In the genomic region with DNA sequence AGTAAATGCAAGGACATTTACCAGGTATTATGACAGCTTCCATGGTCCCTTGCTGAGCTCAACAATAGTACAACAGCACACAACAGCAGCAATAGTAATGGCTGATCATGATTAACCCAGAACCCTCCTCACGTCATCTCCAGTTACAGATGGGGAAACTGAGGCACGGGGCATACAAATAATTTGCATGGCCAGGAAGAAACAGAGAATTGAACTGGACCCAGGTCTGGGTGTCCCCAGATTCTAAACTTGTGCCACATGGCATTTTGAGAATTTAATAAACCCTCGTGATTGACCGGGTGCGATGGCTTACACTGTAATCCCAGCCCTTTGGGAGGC, we compare ENCODE assay signal across 8 cellular contexts. TPM values are rescaled to one million over a fixed set of nuclear protein-coding genes. Genes with fewer than 3 reads are reported as not detected.
DNase-seq lines count a peak whose midpoint lies in the region; ATAC-seq and TF ChIP-seq lines count a peak whose summit lies in the region.

No MANE protein-coding gene starts in this region.

- H3K4me3 ChIP-seq in GM12875 (ENCODE audit: low read depth, low read length) (peak overlapping the region; percentile 48), SJSA1 (peak overlapping the region; percentile 25), esophagus muscularis mucosa (peak overlapping the region; percentile 49 to 63 (median 52)), psoas muscle (peak overlapping the region; percentile 52)

- TF ChIP-seq POLR2A in esophagus muscularis mucosa (IDR thresholded peaks at IDR 0.05; ENCODE audit: low read depth): no peak

- ATAC-seq in psoas muscle (no peak), foreskin keratinocyte (no peak), left colon (no peak)

- peaks cover 21% of the 10 kb centered on the region for H3K4me1 ChIP-seq in SJSA1 (replicated peaks)
- H3K4me1 ChIP-seq in esophagus muscularis mucosa: peaks cover 13 to 28% (median 21%) of the 10 kb centered on the region in 4 donors
- H3K4me1 ChIP-seq in psoas muscle: no peaks in the 10 kb centered on the region
- no peaks in the 10 kb centered on the region for H3K4me1 ChIP-seq in foreskin keratinocyte

- TF ChIP-seq CTCF in GM12875 (IDR thresholded peaks at IDR 0.05; ENCODE audit: borderline replicate concordance, insufficient read depth, low read depth, low read length): no peak
- no peak for TF ChIP-seq CTCF in esophagus muscularis mucosa (IDR thresholded peaks at IDR 0.05)
- TF ChIP-seq CTCF in psoas muscle (IDR thresholded peaks at IDR 0.05): no peak
- no peak for TF ChIP-seq CTCF in foreskin keratinocyte (conservative IDR thresholded peaks at IDR 0.05)

- H3K36me3 ChIP-seq in SJSA1: no peaks in the 10 kb centered on the region
- H3K36me3 ChIP-seq in esophagus muscularis mucosa: no peaks in the 10 kb centered on the region
- H3K36me3 ChIP-seq in psoas muscle (ENCODE audit: insufficient read depth in 1 of 2, low read depth in 1 of 2): no peaks in the 10 kb centered on the region

- H3K27ac ChIP-seq in SJSA1 (no peak overlapping the region), esophagus muscularis mucosa (replicated peaks in 1 of 4) (peak overlapping the region in 3 of 4 donors; percentile 26 to 57 (median 34)), psoas muscle (no peak overlapping the region), foreskin keratinocyte (no peak overlapping the region)

- intact Hi-C loops in esophagus muscularis mucosa (cut with DNase I): no loop called here
- intact Hi-C loops in psoas muscle (cut with DNase I): no loop called here
- intact Hi-C loops in head of caudate nucleus (cut with DNase I): no loop called here
- intact Hi-C loops in left colon (cut with DNase I, micrococcal nuclease): no loop called here

- 71% methylated on average over 5 of the region's 5 CpGs for WGBS in esophagus muscularis mucosa
- 60 to 67% (median 64%) methylated on average over 5 of the region's 5 CpGs for WGBS in psoas muscle, 3 donors

- H3K27me3 ChIP-seq in SJSA1 (replicated peaks) (no peaks in the 10 kb centered on the region), esophagus muscularis mucosa (peaks cover 0 to 61% (median 4%) of the 10 kb centered on the region in 4 donors), psoas muscle (ENCODE audit: insufficient read depth in 3 of 3, low read length in 2 of 3) (peaks cover 0 to 48% (median 5%) of the 10 kb centered on the region in 3 donors), foreskin keratinocyte (peaks cover 19% of the 10 kb centered on the region)

- DNase-seq in SJSA1 (ENCODE audit: low read depth in 1 of 2, low spot score in 2 of 2) (no peak), esophagus muscularis mucosa (ENCODE audit: extremely low spot score) (no peak), psoas muscle (no peak), dermis blood vessel endothelial cell (no peak), foreskin keratinocyte (no peak), head of caudate nucleus (no peak), left colon (no peak)

- TF ChIP-seq EP300 in esophagus muscularis mucosa (IDR thresholded peaks at IDR 0.05): no peak

- H3K9me3 ChIP-seq in SJSA1 (replicated peaks) (no peaks in the 10 kb centered on the region), esophagus muscularis mucosa (no peaks in the 10 kb centered on the region), psoas muscle (no peaks in the 10 kb centered on the region)

RNA-seq across cellular contexts. Expression of gene MAST3, which starts 7.2 kb away (rescaled TPM):
- 1.2 and 2.3 TPM in 2 replicates for total RNA-seq in SJSA1 (2014; rRNA removed; shearing (Covaris generic))
- 1 to 10 TPM; 5.0 to 8.5 (median 6.4) TPM for total RNA-seq in esophagus muscularis mucosa
- 1 to 10 TPM; 1.7 to 5.1 (median 3.2) TPM for total RNA-seq in psoas muscle
- 1 to 10 TPM in 1 of 3 donors, under 1 TPM in 2; 0.34 to 2.5 (median 0.96) TPM for polyA plus RNA-seq in psoas muscle
- 2.2 and 3.7 TPM in 2 replicates for total RNA-seq in dermis blood vessel endothelial cell
- 2.3 and 2.5 TPM in 2 replicates for total RNA-seq in foreskin keratinocyte
- 1.2 and 1.3 TPM in 2 replicates for polyA plus RNA-seq in foreskin keratinocyte
- 10 to 100 TPM; 33.6 to 38.6 TPM for total RNA-seq in left colon

RNA-seq across cellular contexts. Expression of gene IL12RB1, which starts 18.0 kb away (rescaled TPM):
- 0.21 TPM in 1 of 2 replicates, not detected in the other for total RNA-seq in SJSA1 (2014; rRNA removed; shearing (Covaris generic))
- 1 to 10 TPM in 1 of 4 donors, under 1 TPM in 3; 0.42 to 2.0 (median 0.83) TPM for total RNA-seq in esophagus muscularis mucosa
- under 1 TPM; 0.15 to 0.53 (median 0.26) TPM for total RNA-seq in psoas muscle
- under 1 TPM in 2 of 3 donors, not detected in 1; 0.14 to 0.17 TPM for polyA plus RNA-seq in psoas muscle
- total RNA-seq in dermis blood vessel endothelial cell: 0.34 and 0.74 TPM in 2 replicates
- total RNA-seq in foreskin keratinocyte: 0.07 and 0.14 TPM in 2 replicates
- 0.04 and 0.09 TPM in 2 replicates for polyA plus RNA-seq in foreskin keratinocyte
- 1 to 10 TPM in 1 of 2 donors, under 1 TPM in 1; 0.98 to 3.9 TPM for total RNA-seq in left colon

RNA-seq across cellular contexts. Expression of gene PIK3R2, which starts 48.2 kb away (rescaled TPM):
- 24.2 and 35.0 TPM in 2 replicates for total RNA-seq in SJSA1 (2014; rRNA removed; shearing (Covaris generic))
- total RNA-seq in esophagus muscularis mucosa: 10 to 100 TPM in 3 of 4 donors, 1 to 10 TPM in 1; 4.2 to 32.2 (median 19.4) TPM
- 10 to 100 TPM in 3 of 4 donors, 1 to 10 TPM in 1; 8.6 to 20.8 (median 15.0) TPM for total RNA-seq in psoas muscle
- polyA plus RNA-seq in psoas muscle: 1 to 10 TPM; 4.6 to 6.0 (median 4.7) TPM
- total RNA-seq in dermis blood vessel endothelial cell: 4.8 and 9.7 TPM in 2 replicates
- total RNA-seq in foreskin keratinocyte: 24.2 and 26.0 TPM in 2 replicates
- 23.7 and 24.1 TPM in 2 replicates for polyA plus RNA-seq in foreskin keratinocyte
- total RNA-seq in left colon: 10 to 100 TPM; 37.4 to 41.1 TPM

Comparison
In these comparisons a context has a peak if more than half of its experiments do, and no peak if none do; other contexts are left out.
1. H3K27ac ChIP-seq: peak in esophagus muscularis mucosa (3 of 4); none in SJSA1 (single experiment), psoas muscle (single experiment) and foreskin keratinocyte (single experiment).
2. Peak in every context shown above with its lines, with median percentiles within 50 percentile points of each other: H3K4me3 ChIP-seq.